In the genomic region with DNA sequence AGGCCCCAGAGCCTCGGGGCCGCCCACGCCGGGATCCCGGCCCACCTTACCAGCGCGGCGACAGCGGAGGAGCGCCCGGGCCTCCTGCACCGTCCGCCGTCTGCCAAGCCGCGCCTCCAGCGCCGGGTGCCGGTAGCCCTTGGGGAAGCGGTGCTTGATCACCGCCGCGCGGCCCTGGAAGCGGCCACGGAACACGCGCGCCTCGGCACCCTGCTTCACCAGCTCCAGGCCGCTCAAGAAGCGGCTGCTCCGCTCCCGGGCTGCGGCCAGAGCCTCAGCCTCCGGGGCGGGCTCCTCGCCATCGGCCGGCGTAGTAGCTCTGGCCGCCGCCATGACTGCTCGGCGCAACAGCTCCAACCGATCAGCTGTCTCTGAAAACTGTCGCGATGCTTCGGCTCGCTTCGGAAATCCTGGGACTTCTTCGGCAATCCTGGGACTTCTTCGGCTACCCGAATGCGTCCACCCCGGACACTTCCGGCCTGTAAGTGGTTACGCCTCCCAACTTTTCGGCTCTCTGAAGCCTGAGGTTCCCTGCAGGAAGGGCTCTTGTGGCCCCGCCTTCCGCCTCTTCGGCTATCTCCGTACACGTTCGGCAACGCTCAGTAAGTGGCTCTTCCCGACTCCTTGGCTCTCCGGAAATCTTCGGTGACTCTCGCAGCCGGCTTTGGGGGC, we compare ENCODE assay signal across 8 cellular contexts. TPM values are rescaled to one million over a fixed set of nuclear protein-coding genes. Genes with fewer than 3 reads are reported as not detected.
DNase-seq lines count a peak whose midpoint lies in the region; ATAC-seq and TF ChIP-seq lines count a peak whose summit lies in the region.

A gene (minus strand): TSS at position 363 of the 672 bp plus-strand sequence. CDS start 30 bp downstream, at position 333.

- H3K9me3 Mint-ChIP-seq in GM23338 = peaks cover 3% of the 10 kb centered on the region; the same call in 2 of the 3 replicates
- H3K9me3 Mint-ChIP-seq in naive thymus-derived CD8-positive, alpha-beta T cell = no peaks in the 10 kb centered on the region

- peak within 1 kb of the TSS; percentile 98 for H3K9ac ChIP-seq in fibroblast of lung (ENCODE audit: insufficient read depth, low read length)

- POLR2A ChIA-PET in naive thymus-derived CD8-positive, alpha-beta T cell (lab: Charles Lee) = interaction anchor here (1.4 to 2.1 kb wide), 2 partner anchors 282 to 325 kb away, joined by 3 to 6 read pairs; no protein-coding TSS in a partner anchor

- H3K4me2 ChIP-seq in GM23338 (peak within 1 kb of the TSS; percentile 81), fibroblast of lung (ENCODE audit: extremely low read depth, insufficient read depth, low read length) (peak within 1 kb of the TSS; percentile 93)

- H3K4me1 Mint-ChIP-seq in GM23338 = peaks cover 17% of the 10 kb centered on the region
- H3K4me1 Mint-ChIP-seq in naive thymus-derived CD8-positive, alpha-beta T cell = peaks cover 20 to 55% (median 52%) of the 10 kb centered on the region in 4 donors

- H3K27me3 Mint-ChIP-seq in GM23338 (ENCODE audit: insufficient read depth, low read depth, poor library complexity) = peaks cover 10% of the 10 kb centered on the region
- no peaks in the 10 kb centered on the region for H3K27me3 Mint-ChIP-seq in naive thymus-derived CD8-positive, alpha-beta T cell

- ATAC-seq in GM23338 = peak; percentile 94
- peak; percentile 94 to 95 for ATAC-seq in naive thymus-derived CD8-positive, alpha-beta T cell

- H3K9me3 ChIP-seq in fibroblast of lung (ENCODE audit: control insufficient read depth, insufficient read depth, low read depth, low read length) = no peaks in the 10 kb centered on the region

- H3K79me2 ChIP-seq in GM23338 (replicated peaks; ENCODE audit: insufficient read depth) (peaks cover 40% of the 10 kb centered on the region), fibroblast of lung (ENCODE audit: control insufficient read depth, insufficient read depth, low read length) (peaks cover 39% of the 10 kb centered on the region)

- no peaks in the 10 kb centered on the region; the same call in 1 of the 2 replicates for H3F3A ChIP-seq in GM23338 (replicated peaks; ENCODE audit: low read depth)

- H3K36me3 Mint-ChIP-seq in GM23338 (ENCODE audit: low read depth) = peaks cover 29% of the 10 kb centered on the region
- peaks cover 0 to 27% (median 12%) of the 10 kb centered on the region in 3 donors for H3K36me3 Mint-ChIP-seq in naive thymus-derived CD8-positive, alpha-beta T cell

- peak within 1 kb of the TSS; percentile 92 for H3K4me3 Mint-ChIP-seq in GM23338
- H3K4me3 Mint-ChIP-seq in naive thymus-derived CD8-positive, alpha-beta T cell = peak within 1 kb of the TSS; percentile 90 to 99 (median 97)

- H2AFZ ChIP-seq in GM23338 (peak within 1 kb of the TSS; percentile 26; the same call in 1 of the 2 replicates), fibroblast of lung (ENCODE audit: low read length) (peak within 1 kb of the TSS; percentile 76)

- H3K9me2 ChIP-seq in GM23338 (ENCODE audit: insufficient read depth) = no peaks in the 10 kb centered on the region

- H3K27me3 ChIP-seq in GM23338 (ENCODE audit: insufficient read depth) (no peaks in the 10 kb centered on the region), fibroblast of lung (ENCODE audit: control insufficient read depth, insufficient read depth, low read length) (no peaks in the 10 kb centered on the region)

- H3K4me3 ChIP-seq in GM23338 = peak within 1 kb of the TSS; percentile 73
- H3K4me3 ChIP-seq in fibroblast of lung (replicated peaks in 1 of 4; ENCODE audit: control extremely low read depth in 1 of 4, insufficient read depth in 1 of 4, low read depth in 3 of 4, low read length in 4 of 4) = peak within 1 kb of the TSS; percentile 62 to 99 (median 88)

- peak; percentile 100 for DNase-seq in EH (ENCODE audit: low read depth)
- peak; percentile 100 for DNase-seq in GM23338 (ENCODE audit: low spot score)
- DNase-seq in LHCN-M2 (ENCODE audit: low read depth) = peak; percentile 100
- DNase-seq in RPMI8226 = peak; percentile 98
- DNase-seq in activated T-helper 1 cell treated with anti-CD3 and anti-CD28 coated beads, Interleukin-2, amount 50 U/mL, for 16 hours (ENCODE audit: low read depth in 1 of 2, low spot score in 1 of 2) = peak; percentile 88 to 92
- peak; percentile 100 for DNase-seq in fibroblast of lung (ENCODE audit: low read depth in 2 of 2)
- peak; percentile 87 to 99 (median 96) for DNase-seq in naive thymus-derived CD8-positive, alpha-beta T cell
- peak; percentile 88 to 98 (median 95) for DNase-seq in stimulated activated naive CD4-positive, alpha-beta T cell (lab: John Stamatoyannopoulos, UW)

- peaks cover 9% of the 10 kb centered on the region for H3K36me3 ChIP-seq in GM23338 (ENCODE audit: insufficient read depth)
- peaks cover 2% of the 10 kb centered on the region for H3K36me3 ChIP-seq in fibroblast of lung (ENCODE audit: control insufficient read depth, insufficient read depth, low read length)

- peak within 1 kb of the TSS; percentile 94 for H3K27ac Mint-ChIP-seq in GM23338
- peak within 1 kb of the TSS; percentile 96 to 99 (median 97) for H3K27ac Mint-ChIP-seq in naive thymus-derived CD8-positive, alpha-beta T cell

- H3K27ac ChIP-seq in GM23338 (ENCODE audit: low read depth) = peak within 1 kb of the TSS; percentile 89
- H3K27ac ChIP-seq in fibroblast of lung (ENCODE audit: insufficient read depth, low read length) = peak within 1 kb of the TSS; percentile 92

- H3K4me1 ChIP-seq in GM23338 (ENCODE audit: insufficient read depth) (peaks cover 14% of the 10 kb centered on the region; the same call in 1 of the 2 replicates), fibroblast of lung (ENCODE audit: control insufficient read depth, extremely low read depth, insufficient read depth, low read length) (no peaks in the 10 kb centered on the region)

- no peak for TF ChIP-seq CTCF in GM23338 (conservative IDR thresholded peaks at IDR 0.05; ENCODE audit: low read depth in 2 of 2)
- TF ChIP-seq CTCF in fibroblast of lung (conservative IDR thresholded peaks at IDR 0.05 in 1 of 2, IDR thresholded peaks at IDR 0.05 in 1 of 2; ENCODE audit: low read depth in 1 of 2, low read length in 2 of 2) = peak in 1 of 2 donors; percentile 10

- H4K20me1 ChIP-seq in GM23338 (replicated peaks; ENCODE audit: insufficient read depth) (no peaks in the 10 kb centered on the region), fibroblast of lung (ENCODE audit: control insufficient read depth, extremely low read depth, insufficient read depth, low read length) (no peaks in the 10 kb centered on the region)

TF ChIP-seq in GM23338, 12 proteins besides CTCF, POLR2A, EP300 and RAD21:
- no peak for TF ChIP-seq NANOG (IDR thresholded peaks at IDR 0.05; ENCODE audit: borderline replicate concordance)
- TF ChIP-seq CREB1 (CRISPR knock-in tag; IDR thresholded peaks at IDR 0.05; ENCODE audit: low read depth) = no peak
- TF ChIP-seq POLR2AphosphoS5 (IDR thresholded peaks at IDR 0.05; ENCODE audit: low read depth) = peak; percentile 67

RNA-seq across cellular contexts. Expression of the gene that starts here (rescaled TPM):
- total RNA-seq in GM23338 (2014; rRNA removed; shearing (Covaris generic)) = 24.3 and 26.0 TPM in 2 replicates
- polyA plus RNA-seq in GM23338 (2016; fragmentation: Nextera tagmentation; extraction: Ambion mirVana) (23.1 and 24.2 TPM in 2 replicates), fibroblast of lung (9.2 and 10.5 TPM in 2 replicates)
- total RNA-seq in LHCN-M2 (2014; rRNA removed) (26.8 and 29.7 TPM in 2 replicates), fibroblast of lung (19.5 TPM in 2 replicates)
- 8.0 TPM for polyA plus RNA-seq in LHCN-M2 (2012)
- 10.0 and 12.9 TPM in 2 replicates for polyA plus RNA-seq in fibroblast of lung (2012)
- 5.9 and 6.4 TPM in 2 replicates for polyA minus RNA-seq in fibroblast of lung (ENCODE audit: low replicate concordance)
- 10 to 100 TPM; 23.7 to 24.5 TPM for total RNA-seq in naive thymus-derived CD8-positive, alpha-beta T cell
- 10 to 100 TPM; 10.9 to 15.2 (median 14.0) TPM for polyA plus RNA-seq in naive thymus-derived CD8-positive, alpha-beta T cell

Comparison
In these comparisons a context has a peak if more than half of its experiments do, and no peak if none do; other contexts are left out.
1. Peak in every context shown above with its lines: DNase-seq, ATAC-seq, H3K4me3 ChIP-seq and H3K27ac ChIP-seq.